ENCODE assay signal across 8 cellular contexts in the genomic region with DNA sequence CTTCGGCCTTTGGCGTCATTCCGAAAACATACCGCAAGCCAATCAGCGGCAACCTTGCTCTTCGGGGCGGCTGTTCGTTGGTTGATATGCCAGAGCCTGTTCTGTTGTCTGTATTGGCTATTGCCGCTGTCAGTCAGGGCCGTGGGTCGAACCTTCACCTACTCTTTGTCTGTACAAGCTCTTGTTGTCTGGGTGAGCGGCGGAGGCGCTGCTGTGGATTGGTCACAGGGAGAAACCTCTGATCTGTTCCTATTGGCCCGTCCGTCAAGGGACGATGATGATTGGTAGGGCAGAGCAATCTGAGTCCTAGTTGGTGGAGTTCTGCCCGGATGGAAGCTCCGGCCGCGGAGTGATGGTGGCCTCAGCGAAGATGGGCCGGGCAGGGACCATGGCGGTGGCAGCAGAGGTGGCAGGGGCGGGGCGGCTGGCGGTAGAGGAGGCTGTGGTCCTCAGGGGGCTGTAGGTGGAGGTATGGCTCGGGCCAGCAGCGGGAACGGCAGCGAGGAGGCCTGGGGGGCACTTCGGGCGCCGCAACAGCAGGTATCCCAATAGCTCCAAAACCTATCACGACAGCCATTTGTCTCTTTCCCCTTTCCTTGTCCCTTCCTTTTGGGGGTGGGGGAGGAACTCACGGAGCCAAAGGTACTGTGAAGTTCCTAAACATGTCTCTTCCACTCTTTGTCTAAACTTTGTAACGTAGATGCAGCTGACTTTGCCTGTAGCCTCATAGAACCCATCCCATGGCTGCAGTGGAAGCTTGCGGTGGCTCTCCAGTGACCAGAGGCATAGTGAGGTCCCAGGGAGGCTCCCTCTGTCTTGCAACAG. TPM values are rescaled to one million over a fixed set of nuclear protein-coding genes. Genes with fewer than 3 reads are reported as not detected.
DNase-seq lines count a peak whose midpoint lies in the region; ATAC-seq and TF ChIP-seq lines count a peak whose summit lies in the region.

A gene (plus strand): TSS at position 307 of the 825 bp plus-strand sequence. CDS start 165 bp downstream, at position 472.

- no peak for TF ChIP-seq CTCF in epithelial cell of proximal tubule (conservative IDR thresholded peaks at IDR 0.05; ENCODE audit: low read depth, low read length)

- DNase-seq in DMS114 treated with DMSO at 0.1 percent for 48 hours (lab: John Stamatoyannopoulos, UW; ENCODE audit: unreplicated experiment) (peak; percentile 100), KBM-7 (peak; percentile 100), epithelial cell of proximal tubule (ENCODE audit: low read depth) (peak; percentile 100), mucosa of gallbladder (ENCODE audit: low spot score) (peak; percentile 100)
- peak; percentile 96 for DNase-seq in activated T-cell treated with anti-CD3 and anti-CD28 coated beads, Interleukin-2, amount 50 U/mL, for 24 hours
- DNase-seq in stimulated activated CD8-positive, alpha-beta memory T cell treated with anti-CD3 and anti-CD28 coated beads, Interleukin-4, amount 100 ng/mL, for 4 hours (ENCODE audit: low read depth in 2 of 2, low spot score in 1 of 2), result peak; percentile 99

- H3K36me3 Mint-ChIP-seq in activated T-cell treated with anti-CD3 and anti-CD28 coated beads, Interleukin-2, amount 50 U/mL, for 24 hours (ENCODE audit: low read depth), result peaks cover 67% of the 10 kb centered on the region

- peak within 1 kb of the TSS; percentile 98 for H3K4me3 ChIP-seq in epithelial cell of proximal tubule (ENCODE audit: low read depth, low read length)

- H3K4me3 Mint-ChIP-seq in activated T-cell treated with anti-CD3 and anti-CD28 coated beads, Interleukin-2, amount 50 U/mL, for 24 hours, result peak within 1 kb of the TSS; percentile 92

- H3K27ac Mint-ChIP-seq in activated T-cell treated with anti-CD3 and anti-CD28 coated beads, Interleukin-2, amount 50 U/mL, for 24 hours, result peak within 1 kb of the TSS; percentile 97

- no peaks in the 10 kb centered on the region for H3K9me3 Mint-ChIP-seq in activated T-cell treated with anti-CD3 and anti-CD28 coated beads, Interleukin-2, amount 50 U/mL, for 24 hours

- in situ Hi-C loops in KBM-7 (cut with MboI; ENCODE audit: low pct_unique_long_range_greater_than_20kb, low sequenced_read_pairs), result no loop called here

- H3K27me3 Mint-ChIP-seq in activated T-cell treated with anti-CD3 and anti-CD28 coated beads, Interleukin-2, amount 50 U/mL, for 24 hours, result no peaks in the 10 kb centered on the region

- ATAC-seq in GM21717 (IDR thresholded peaks at IDR 0.05; ENCODE audit: unreplicated experiment), result peak; percentile 81

- H3K4me1 Mint-ChIP-seq in activated T-cell treated with anti-CD3 and anti-CD28 coated beads, Interleukin-2, amount 50 U/mL, for 24 hours (ENCODE audit: low read depth), result peaks cover 56% of the 10 kb centered on the region

TF ChIP-seq in PFSK-1, 5 proteins besides CTCF, POLR2A, EP300 and RAD21:
- TF ChIP-seq FOXP2 (optimal IDR thresholded peaks at IDR 0.05; ENCODE audit: borderline replicate concordance, extremely low read depth, extremely low read length, insufficient read depth) (no peak), TAF1 (IDR thresholded peaks at IDR 0.05; ENCODE audit: borderline replicate concordance, insufficient read depth, low read length) (peak; percentile 63; the same call in 1 of the 2 replicates), POLR2AphosphoS5 (IDR thresholded peaks at IDR 0.05; ENCODE audit: low read depth, low read length) (peak; percentile 36; the same call in 1 of the 2 replicates), SIN3A (IDR thresholded peaks at IDR 0.05; ENCODE audit: borderline replicate concordance, insufficient read depth, low read length) (no peak)
- TF ChIP-seq, protein P1, sequence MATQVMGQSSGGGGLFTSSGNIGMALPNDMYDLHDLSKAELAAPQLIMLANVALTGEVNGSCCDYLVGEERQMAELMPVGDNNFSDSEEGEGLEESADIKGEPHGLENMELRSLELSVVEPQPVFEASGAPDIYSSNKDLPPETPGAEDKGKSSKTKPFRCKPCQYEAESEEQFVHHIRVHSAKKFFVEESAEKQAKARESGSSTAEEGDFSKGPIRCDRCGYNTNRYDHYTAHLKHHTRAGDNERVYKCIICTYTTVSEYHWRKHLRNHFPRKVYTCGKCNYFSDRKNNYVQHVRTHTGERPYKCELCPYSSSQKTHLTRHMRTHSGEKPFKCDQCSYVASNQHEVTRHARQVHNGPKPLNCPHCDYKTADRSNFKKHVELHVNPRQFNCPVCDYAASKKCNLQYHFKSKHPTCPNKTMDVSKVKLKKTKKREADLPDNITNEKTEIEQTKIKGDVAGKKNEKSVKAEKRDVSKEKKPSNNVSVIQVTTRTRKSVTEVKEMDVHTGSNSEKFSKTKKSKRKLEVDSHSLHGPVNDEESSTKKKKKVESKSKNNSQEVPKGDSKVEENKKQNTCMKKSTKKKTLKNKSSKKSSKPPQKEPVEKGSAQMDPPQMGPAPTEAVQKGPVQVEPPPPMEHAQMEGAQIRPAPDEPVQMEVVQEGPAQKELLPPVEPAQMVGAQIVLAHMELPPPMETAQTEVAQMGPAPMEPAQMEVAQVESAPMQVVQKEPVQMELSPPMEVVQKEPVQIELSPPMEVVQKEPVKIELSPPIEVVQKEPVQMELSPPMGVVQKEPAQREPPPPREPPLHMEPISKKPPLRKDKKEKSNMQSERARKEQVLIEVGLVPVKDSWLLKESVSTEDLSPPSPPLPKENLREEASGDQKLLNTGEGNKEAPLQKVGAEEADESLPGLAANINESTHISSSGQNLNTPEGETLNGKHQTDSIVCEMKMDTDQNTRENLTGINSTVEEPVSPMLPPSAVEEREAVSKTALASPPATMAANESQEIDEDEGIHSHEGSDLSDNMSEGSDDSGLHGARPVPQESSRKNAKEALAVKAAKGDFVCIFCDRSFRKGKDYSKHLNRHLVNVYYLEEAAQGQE (IDR thresholded peaks at IDR 0.05; ENCODE audit: insufficient read depth in 1 of 2, low read depth in 2 of 2, low read length in 2 of 2), result no peak

RNA-seq across cellular contexts. Expression of the gene that starts here (rescaled TPM):
- 81.4 TPM for polyA plus RNA-seq in PFSK-1 (2012; ENCODE audit: insufficient read length, low read depth)
- total RNA-seq in epithelial cell of proximal tubule, result 36.2 and 84.3 TPM in 2 replicates
- 132 TPM for total RNA-seq in mucosa of gallbladder

Comparison
In these comparisons a context has a peak if more than half of its experiments do, and no peak if none do; other contexts are left out.
1. Peak in every context shown above with its lines: DNase-seq, ATAC-seq and H3K4me3 ChIP-seq.